ENCODE assay signal across 8 cellular contexts in genomic region chr2:23624378-23624777, GRCh38.
DNase-seq lines count a peak whose midpoint lies in the region; ATAC-seq, FAIRE-seq and TF ChIP-seq lines count a peak whose summit lies in the region.

No MANE protein-coding gene starts in this region.

- no peak overlapping the region for H3K27ac Mint-ChIP-seq in type B pancreatic cell

- H3K27ac ChIP-seq in heart left ventricle (no peak overlapping the region), foreskin keratinocyte (no peak overlapping the region)

- H3K9me3 Mint-ChIP-seq in type B pancreatic cell: peaks cover 4% of the 10 kb centered on the region

- peak in 8 of 12 donors; percentile 11 to 32 (median 24) for TF ChIP-seq CTCF in heart left ventricle (IDR thresholded peaks at IDR 0.05)
- peak; percentile 59 for TF ChIP-seq CTCF in foreskin keratinocyte (conservative IDR thresholded peaks at IDR 0.05)
- TF ChIP-seq CTCF in type B pancreatic cell (conservative IDR thresholded peaks at IDR 0.05): peak; percentile 74

- H3K4me3 Mint-ChIP-seq in type B pancreatic cell: no peak overlapping the region

- no peak for ATAC-seq in heart left ventricle
- ATAC-seq in Right ventricle myocardium superior (ENCODE audit: poor library complexity): no peak
- peak; percentile 32 for ATAC-seq in foreskin keratinocyte
- no peak for ATAC-seq in HG03432 (IDR thresholded peaks at IDR 0.05; ENCODE audit: unreplicated experiment)
- ATAC-seq in GM21786 (IDR thresholded peaks at IDR 0.05; ENCODE audit: unreplicated experiment): no peak

- peaks cover 57% of the 10 kb centered on the region for H3K4me1 Mint-ChIP-seq in type B pancreatic cell (ENCODE audit: unreplicated experiment)

- no peaks in the 10 kb centered on the region for H3K36me3 ChIP-seq in heart left ventricle

- H3K4me1 ChIP-seq in heart left ventricle: peaks cover 0 to 19% (median 7%) of the 10 kb centered on the region in 12 donors
- no peaks in the 10 kb centered on the region for H3K4me1 ChIP-seq in foreskin keratinocyte

- no peak for FAIRE-seq in RCC 7860 (lab: Jason Lieb, UNC)

- DNase-seq in heart left ventricle: peak in 1 of 5 donors; percentile 20
- no peak for DNase-seq in Right ventricle myocardium superior
- DNase-seq in RCC 7860 (ENCODE audit: low spot score): peak; percentile 47
- no peak for DNase-seq in foreskin keratinocyte
- no peak for DNase-seq in type B pancreatic cell (ENCODE audit: extremely low spot score, unreplicated experiment)
- DNase-seq in COLO829 (ENCODE audit: low spot score): no peak

- peaks cover 13% of the 10 kb centered on the region for H3K36me3 Mint-ChIP-seq in type B pancreatic cell

- H3K27me3 Mint-ChIP-seq in type B pancreatic cell: no peaks in the 10 kb centered on the region

- no peak overlapping the region for H3K4me3 ChIP-seq in heart left ventricle

- intact Hi-C loops in heart left ventricle (cut with DNase I): no loop called here
- intact Hi-C loops in Right ventricle myocardium superior (cut with DNase I): no loop called here

- peaks cover 0 to 9% (median 3%) of the 10 kb centered on the region in 12 donors for H3K9me3 ChIP-seq in heart left ventricle

- WGBS in heart left ventricle, 4 donors: 56 to 63% (median 60%) methylated on average over 5 of the region's 5 CpGs

- H3K27me3 ChIP-seq in heart left ventricle (no peaks in the 10 kb centered on the region), foreskin keratinocyte (no peaks in the 10 kb centered on the region)

- TF ChIP-seq POLR2A in heart left ventricle (IDR thresholded peaks at IDR 0.05): no peak
